1 cellular context compared by ENCODE assay signal in the genomic region with DNA sequence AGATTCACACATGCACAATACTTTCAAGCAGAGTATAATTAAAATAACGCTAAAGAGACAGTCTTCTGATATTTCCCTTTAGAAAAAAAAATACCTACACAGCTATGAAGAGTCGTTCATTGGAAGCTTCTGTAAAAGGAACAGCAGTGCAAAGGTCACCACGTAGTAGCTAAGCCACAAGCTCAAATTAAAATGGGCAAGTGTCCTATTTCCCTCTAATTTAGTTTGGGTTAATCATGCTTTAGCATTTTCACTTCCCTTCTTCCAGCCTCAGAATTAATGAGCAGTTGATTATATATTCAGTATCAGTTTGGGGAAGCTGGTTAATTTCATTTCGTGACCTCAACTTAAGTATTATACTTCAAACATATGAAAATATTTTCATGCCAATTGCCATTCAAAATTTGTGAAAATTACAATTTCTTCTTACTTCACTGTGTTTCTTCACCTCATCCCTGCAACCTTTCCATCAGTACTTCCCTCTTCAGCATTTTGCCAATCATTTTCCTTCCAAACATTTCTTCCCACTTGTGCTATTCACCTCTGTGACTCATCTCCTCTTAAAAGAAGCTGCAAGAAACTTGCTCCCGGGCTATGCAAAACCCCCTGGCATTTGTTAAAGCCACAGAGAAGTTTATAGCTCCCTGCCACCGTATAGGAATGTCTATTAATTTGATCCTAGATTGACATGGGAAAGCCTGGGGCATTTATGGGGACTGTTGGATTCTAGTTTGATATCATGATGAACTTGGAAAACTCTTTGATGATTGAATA.
A peak's percentile ranks its signal among the peaks of the same experiment; 100 is the strongest.
TF ChIP-seq lines count a peak whose summit lies in the region.

No MANE protein-coding gene starts in this region.

TF ChIP-seq in GM12878, 131 proteins besides CTCF, POLR2A, EP300 and RAD21:
- no peak for TF ChIP-seq POLR2AphosphoS2 (IDR thresholded peaks at IDR 0.05; ENCODE audit: low read depth, low read length)
- TF ChIP-seq NRF1 (conservative IDR thresholded peaks at IDR 0.05; ENCODE audit: low read depth, low read length) = no peak
- TF ChIP-seq SUZ12 (IDR thresholded peaks at IDR 0.05; ENCODE audit: unreplicated experiment) = no peak
- no peak for TF ChIP-seq SREBF2 (IDR thresholded peaks at IDR 0.05; ENCODE audit: low read length)
- TF ChIP-seq NR2C2 (IDR thresholded peaks at IDR 0.05; ENCODE audit: borderline replicate concordance, control insufficient read depth, insufficient read length, low read depth) = no peak
- TF ChIP-seq, protein P1, sequence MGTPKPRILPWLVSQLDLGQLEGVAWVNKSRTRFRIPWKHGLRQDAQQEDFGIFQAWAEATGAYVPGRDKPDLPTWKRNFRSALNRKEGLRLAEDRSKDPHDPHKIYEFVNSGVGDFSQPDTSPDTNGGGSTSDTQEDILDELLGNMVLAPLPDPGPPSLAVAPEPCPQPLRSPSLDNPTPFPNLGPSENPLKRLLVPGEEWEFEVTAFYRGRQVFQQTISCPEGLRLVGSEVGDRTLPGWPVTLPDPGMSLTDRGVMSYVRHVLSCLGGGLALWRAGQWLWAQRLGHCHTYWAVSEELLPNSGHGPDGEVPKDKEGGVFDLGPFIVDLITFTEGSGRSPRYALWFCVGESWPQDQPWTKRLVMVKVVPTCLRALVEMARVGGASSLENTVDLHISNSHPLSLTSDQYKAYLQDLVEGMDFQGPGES (IDR thresholded peaks at IDR 0.05) = no peak
- peak in 1 of 2 experiments; percentile 23; a peak in 2 of 4 replicates for TF ChIP-seq IKZF2 (IDR thresholded peaks at IDR 0.05)
- TF ChIP-seq BMI1 (IDR thresholded peaks at IDR 0.05; ENCODE audit: borderline replicate concordance) = 0 out of 2 replicates have a peak, but pooled peaks have one; percentile 15
- no peak for TF ChIP-seq ZBTB11 (CRISPR knock-in tag; IDR thresholded peaks at IDR 0.05)
- no peak for TF ChIP-seq ZBTB33 (IDR thresholded peaks at IDR 0.05)
- TF ChIP-seq HDAC2 (IDR thresholded peaks at IDR 0.05) = no peak
- TF ChIP-seq, protein P2, sequence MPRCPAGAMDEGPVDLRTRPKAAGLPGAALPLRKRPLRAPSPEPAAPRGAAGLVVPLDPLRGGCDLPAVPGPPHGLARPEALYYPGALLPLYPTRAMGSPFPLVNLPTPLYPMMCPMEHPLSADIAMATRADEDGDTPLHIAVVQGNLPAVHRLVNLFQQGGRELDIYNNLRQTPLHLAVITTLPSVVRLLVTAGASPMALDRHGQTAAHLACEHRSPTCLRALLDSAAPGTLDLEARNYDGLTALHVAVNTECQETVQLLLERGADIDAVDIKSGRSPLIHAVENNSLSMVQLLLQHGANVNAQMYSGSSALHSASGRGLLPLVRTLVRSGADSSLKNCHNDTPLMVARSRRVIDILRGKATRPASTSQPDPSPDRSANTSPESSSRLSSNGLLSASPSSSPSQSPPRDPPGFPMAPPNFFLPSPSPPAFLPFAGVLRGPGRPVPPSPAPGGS (IDR thresholded peaks at IDR 0.05; ENCODE audit: borderline replicate concordance, insufficient read depth, low read depth, low read length, poor library complexity, severe bottlenecking) = no peak
- peak; percentile 97 for TF ChIP-seq MTA2 (IDR thresholded peaks at IDR 0.05; ENCODE audit: low read depth)
- no peak for TF ChIP-seq TARDBP (IDR thresholded peaks at IDR 0.05; ENCODE audit: borderline replicate concordance)
- no peak for TF ChIP-seq GABPA (IDR thresholded peaks at IDR 0.05; ENCODE audit: low read depth)
- TF ChIP-seq SMAD1 (IDR thresholded peaks at IDR 0.05; ENCODE audit: low read depth, partially characterized antibody) = no peak
- peak; percentile 62 for TF ChIP-seq DPF2 (IDR thresholded peaks at IDR 0.05)
- TF ChIP-seq SPI1 (IDR thresholded peaks at IDR 0.05; ENCODE audit: borderline replicate concordance, insufficient read depth, low read depth, low read length) = peak; percentile 33; the same call in 1 of the 2 replicates
- TF ChIP-seq, protein P3, sequence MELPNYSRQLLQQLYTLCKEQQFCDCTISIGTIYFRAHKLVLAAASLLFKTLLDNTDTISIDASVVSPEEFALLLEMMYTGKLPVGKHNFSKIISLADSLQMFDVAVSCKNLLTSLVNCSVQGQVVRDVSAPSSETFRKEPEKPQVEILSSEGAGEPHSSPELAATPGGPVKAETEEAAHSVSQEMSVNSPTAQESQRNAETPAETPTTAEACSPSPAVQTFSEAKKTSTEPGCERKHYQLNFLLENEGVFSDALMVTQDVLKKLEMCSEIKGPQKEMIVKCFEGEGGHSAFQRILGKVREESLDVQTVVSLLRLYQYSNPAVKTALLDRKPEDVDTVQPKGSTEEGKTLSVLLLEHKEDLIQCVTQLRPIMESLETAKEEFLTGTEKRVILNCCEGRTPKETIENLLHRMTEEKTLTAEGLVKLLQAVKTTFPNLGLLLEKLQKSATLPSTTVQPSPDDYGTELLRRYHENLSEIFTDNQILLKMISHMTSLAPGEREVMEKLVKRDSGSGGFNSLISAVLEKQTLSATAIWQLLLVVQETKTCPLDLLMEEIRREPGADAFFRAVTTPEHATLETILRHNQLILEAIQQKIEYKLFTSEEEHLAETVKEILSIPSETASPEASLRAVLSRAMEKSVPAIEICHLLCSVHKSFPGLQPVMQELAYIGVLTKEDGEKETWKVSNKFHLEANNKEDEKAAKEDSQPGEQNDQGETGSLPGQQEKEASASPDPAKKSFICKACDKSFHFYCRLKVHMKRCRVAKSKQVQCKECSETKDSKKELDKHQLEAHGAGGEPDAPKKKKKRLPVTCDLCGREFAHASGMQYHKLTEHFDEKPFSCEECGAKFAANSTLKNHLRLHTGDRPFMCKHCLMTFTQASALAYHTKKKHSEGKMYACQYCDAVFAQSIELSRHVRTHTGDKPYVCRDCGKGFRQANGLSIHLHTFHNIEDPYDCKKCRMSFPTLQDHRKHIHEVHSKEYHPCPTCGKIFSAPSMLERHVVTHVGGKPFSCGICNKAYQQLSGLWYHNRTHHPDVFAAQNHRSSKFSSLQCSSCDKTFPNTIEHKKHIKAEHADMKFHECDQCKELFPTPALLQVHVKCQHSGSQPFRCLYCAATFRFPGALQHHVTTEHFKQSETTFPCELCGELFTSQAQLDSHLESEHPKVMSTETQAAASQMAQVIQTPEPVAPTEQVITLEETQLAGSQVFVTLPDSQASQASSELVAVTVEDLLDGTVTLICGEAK (IDR thresholded peaks at IDR 0.05; ENCODE audit: borderline replicate concordance) = no peak
- TF ChIP-seq HCFC1 (IDR thresholded peaks at IDR 0.05; ENCODE audit: low read length) = no peak
- TF ChIP-seq KDM1A (IDR thresholded peaks at IDR 0.05; ENCODE audit: borderline replicate concordance) = no peak
- TF ChIP-seq IRF4 (IDR thresholded peaks at IDR 0.05; ENCODE audit: low read depth, low read length) = no peak
- no peak for TF ChIP-seq E2F4 (IDR thresholded peaks at IDR 0.05; ENCODE audit: low read depth, low read length)
- TF ChIP-seq USF2 (IDR thresholded peaks at IDR 0.05; ENCODE audit: borderline replicate concordance, low read depth, low read length) = no peak
- no peak for TF ChIP-seq MLLT1 (IDR thresholded peaks at IDR 0.05)
- TF ChIP-seq NFIC (IDR thresholded peaks at IDR 0.05; ENCODE audit: low read depth, low read length) = no peak
- TF ChIP-seq EZH2 (IDR thresholded peaks at IDR 0.05; ENCODE audit: borderline replicate concordance, control insufficient read depth, low read depth, low read length) = no peak
- peak; percentile 86 for TF ChIP-seq NR2F1 (conservative IDR thresholded peaks at IDR 0.05)
- peak; percentile 50 for TF ChIP-seq IKZF1 (conservative IDR thresholded peaks at IDR 0.05)
- TF ChIP-seq POLR2AphosphoS5 (IDR thresholded peaks at IDR 0.05; ENCODE audit: low read length) = no peak
- TF ChIP-seq HDGF (IDR thresholded peaks at IDR 0.05) = no peak
- TF ChIP-seq YY1 (IDR thresholded peaks at IDR 0.05; ENCODE audit: low read depth, low read length) = no peak
- peak; percentile 77 for TF ChIP-seq NR2C1 (IDR thresholded peaks at IDR 0.05)
